ENCODE assay signal across 8 cellular contexts in genomic region chr10:35378547-35379210, GRCh38. TPM values are rescaled to one million over a fixed set of nuclear protein-coding genes. Genes with fewer than 3 reads are reported as not detected.
DNase-seq lines count a peak whose midpoint lies in the region; TF ChIP-seq lines count a peak whose summit lies in the region.

No MANE protein-coding gene starts in this region.

- 80 to 91% methylated on average over 8 to 9 of the region's 9 CpGs for WGBS in endodermal cell (ENCODE audit: insufficient coverage in 1 of 2, insufficient read length in 1 of 2), 2 experiments
- 69 to 79% (median 77%) methylated on average over 9 of the region's 9 CpGs for WGBS in stomach, 5 donors
- WGBS in ovary, 3 donors = 80 to 88% (median 82%) methylated on average over 9 of the region's 9 CpGs

- TF ChIP-seq EP300 in stomach (IDR thresholded peaks at IDR 0.05) (no peak), ovary (IDR thresholded peaks at IDR 0.05) (no peak)

- H3K9ac ChIP-seq in endodermal cell (ENCODE audit: extremely low read depth, low read length, poor library complexity, severe bottlenecking) = no peak overlapping the region

- DNase-seq in activated naive CD4-positive, alpha-beta T cell treated with anti-CD3 and anti-CD28 coated beads for 36 hours = peak; percentile 66
- DNase-seq in activated naive CD4-positive, alpha-beta T cell treated with anti-CD3 and anti-CD28 coated beads, Interleukin-2, amount 10 ng/mL, durations not matched to agents 7 days and 5 days = no peak
- DNase-seq in HT1080 (ENCODE audit: low read depth) (peak; percentile 90), endodermal cell (peak; percentile 49), stomach (no peak), retina (no peak), ovary (no peak), HT-29 (ENCODE audit: low spot score) (no peak)

- intact Hi-C loops in activated naive CD4-positive, alpha-beta T cell treated with anti-CD3 and anti-CD28 coated beads for 36 hours (cut with micrococcal nuclease) = loop anchor here (1.0 to 2.0 kb wide), 5 partner anchors 22 to 184 kb away; no protein-coding TSS in a partner anchor
- intact Hi-C loops in stomach (cut with DNase I; ENCODE audit: low total_unique reads) (no loop called here), ovary (cut with DNase I) (no loop called here)

- H3K4me1 Mint-ChIP-seq in activated naive CD4-positive, alpha-beta T cell treated with anti-CD3 and anti-CD28 coated beads for 36 hours (ENCODE audit: low read depth) = peaks cover 68% of the 10 kb centered on the region
- peaks cover 35% of the 10 kb centered on the region for H3K4me1 Mint-ChIP-seq in activated naive CD4-positive, alpha-beta T cell treated with anti-CD3 and anti-CD28 coated beads, Interleukin-2, amount 10 ng/mL, durations not matched to agents 7 days and 5 days
- H3K4me1 Mint-ChIP-seq in endodermal cell = peaks cover 37% of the 10 kb centered on the region

- H3K4me1 ChIP-seq in endodermal cell (ENCODE audit: control insufficient read depth, insufficient read depth, low read length) (peaks cover 10% of the 10 kb centered on the region), stomach (peaks cover 30 to 93% (median 45%) of the 10 kb centered on the region in 4 donors), ovary (ENCODE audit: insufficient read depth) (peaks cover 6% of the 10 kb centered on the region)

- H3K27ac ChIP-seq in endodermal cell (ENCODE audit: low read depth, low read length) (no peak overlapping the region), stomach (peak overlapping the region; percentile 34 to 81 (median 70)), ovary (no peak overlapping the region)

- H3K27ac Mint-ChIP-seq in activated naive CD4-positive, alpha-beta T cell treated with anti-CD3 and anti-CD28 coated beads for 36 hours = peak overlapping the region; percentile 84
- H3K27ac Mint-ChIP-seq in activated naive CD4-positive, alpha-beta T cell treated with anti-CD3 and anti-CD28 coated beads, Interleukin-2, amount 10 ng/mL, durations not matched to agents 7 days and 5 days = no peak overlapping the region
- peak overlapping the region; percentile 83 for H3K27ac Mint-ChIP-seq in endodermal cell

- TF ChIP-seq POLR2A in stomach (IDR thresholded peaks at IDR 0.05) (no peak), ovary (IDR thresholded peaks at IDR 0.05) (no peak)

- H3K36me3 ChIP-seq in endodermal cell (ENCODE audit: control insufficient read depth, insufficient read depth, low read length) (no peaks in the 10 kb centered on the region), stomach (no peaks in the 10 kb centered on the region), ovary (no peaks in the 10 kb centered on the region)

- peak overlapping the region; percentile 59 for H3K4me3 Mint-ChIP-seq in activated naive CD4-positive, alpha-beta T cell treated with anti-CD3 and anti-CD28 coated beads for 36 hours
- H3K4me3 Mint-ChIP-seq in activated naive CD4-positive, alpha-beta T cell treated with anti-CD3 and anti-CD28 coated beads, Interleukin-2, amount 10 ng/mL, durations not matched to agents 7 days and 5 days = no peak overlapping the region
- no peak overlapping the region for H3K4me3 Mint-ChIP-seq in endodermal cell

- no peaks in the 10 kb centered on the region for H3K9me3 Mint-ChIP-seq in activated naive CD4-positive, alpha-beta T cell treated with anti-CD3 and anti-CD28 coated beads for 36 hours
- no peaks in the 10 kb centered on the region for H3K9me3 Mint-ChIP-seq in activated naive CD4-positive, alpha-beta T cell treated with anti-CD3 and anti-CD28 coated beads, Interleukin-2, amount 10 ng/mL, durations not matched to agents 7 days and 5 days
- peaks cover 2% of the 10 kb centered on the region for H3K9me3 Mint-ChIP-seq in endodermal cell

- no peaks in the 10 kb centered on the region for H3K27me3 Mint-ChIP-seq in activated naive CD4-positive, alpha-beta T cell treated with anti-CD3 and anti-CD28 coated beads for 36 hours (ENCODE audit: low read depth)
- H3K27me3 Mint-ChIP-seq in activated naive CD4-positive, alpha-beta T cell treated with anti-CD3 and anti-CD28 coated beads, Interleukin-2, amount 10 ng/mL, durations not matched to agents 7 days and 5 days = no peaks in the 10 kb centered on the region
- H3K27me3 Mint-ChIP-seq in endodermal cell (ENCODE audit: insufficient read depth) = no peaks in the 10 kb centered on the region

- no peak for TF ChIP-seq CTCF in endodermal cell (conservative IDR thresholded peaks at IDR 0.05)
- TF ChIP-seq CTCF in stomach (IDR thresholded peaks at IDR 0.05) = no peak
- TF ChIP-seq CTCF in ovary (IDR thresholded peaks at IDR 0.05) = no peak

- H3K4me3 ChIP-seq in endodermal cell (ENCODE audit: low read length) = no peak overlapping the region
- no peak overlapping the region for H3K4me3 ChIP-seq in stomach
- no peak overlapping the region for H3K4me3 ChIP-seq in ovary

- H3K27me3 ChIP-seq in endodermal cell (ENCODE audit: control insufficient read depth, insufficient read depth, low read length, poor library complexity, severe bottlenecking) = no peaks in the 10 kb centered on the region
- no peaks in the 10 kb centered on the region for H3K27me3 ChIP-seq in stomach
- H3K27me3 ChIP-seq in ovary = no peaks in the 10 kb centered on the region

- H3K9me3 ChIP-seq in endodermal cell (ENCODE audit: control insufficient read depth, low read length) = no peaks in the 10 kb centered on the region
- H3K9me3 ChIP-seq in stomach = no peaks in the 10 kb centered on the region
- H3K9me3 ChIP-seq in ovary = no peaks in the 10 kb centered on the region

- CTCF ChIA-PET in activated naive CD4-positive, alpha-beta T cell treated with anti-CD3 and anti-CD28 coated beads for 36 hours (lab: Charles Lee) = interaction anchor here (0.9 to 1.2 kb wide), 3 partner anchors 9 to 63 kb away, joined by 3 read pairs; no protein-coding TSS in a partner anchor
- CTCF ChIA-PET in activated naive CD4-positive, alpha-beta T cell treated with anti-CD3 and anti-CD28 coated beads, Interleukin-2, amount 10 ng/mL, durations not matched to agents 7 days and 5 days (lab: Charles Lee) = interaction anchor here (1.0 kb wide), 2 partner anchors 30 to 259 kb away, joined by 3 read pairs; no protein-coding TSS in a partner anchor

- peaks cover 1% of the 10 kb centered on the region for H3K36me3 Mint-ChIP-seq in activated naive CD4-positive, alpha-beta T cell treated with anti-CD3 and anti-CD28 coated beads for 36 hours (ENCODE audit: low read depth)
- no peaks in the 10 kb centered on the region for H3K36me3 Mint-ChIP-seq in activated naive CD4-positive, alpha-beta T cell treated with anti-CD3 and anti-CD28 coated beads, Interleukin-2, amount 10 ng/mL, durations not matched to agents 7 days and 5 days
- no peaks in the 10 kb centered on the region for H3K36me3 Mint-ChIP-seq in endodermal cell (ENCODE audit: low read depth)

RNA-seq across cellular contexts. Expression of gene CCNY, which starts 42.4 kb away (rescaled TPM):
- 10 to 100 TPM; 31.2 to 32.1 TPM for total RNA-seq in activated naive CD4-positive, alpha-beta T cell treated with anti-CD3 and anti-CD28 coated beads for 36 hours
- 65.3 and 80.4 TPM in 2 replicates for total RNA-seq in HT1080 (2014; rRNA removed; shearing (Covaris generic))
- 58.2 and 63.9 TPM in 2 replicates for polyA plus RNA-seq in HT1080 (2015; cell fraction: cytosol; rRNA removed)
- 40.0 and 42.3 TPM in 2 replicates for polyA plus RNA-seq in HT1080 (2015; cell fraction: nucleus; rRNA removed)
- total RNA-seq in endodermal cell (10 to 100 TPM; 60.5 to 65.9 TPM), stomach (10 to 100 TPM in 4 of 5 donors, 1 to 10 TPM in 1; 5.8 to 99.6 (median 60.0) TPM), ovary (10 to 100 TPM; 28.3 to 81.3 (median 60.9) TPM)
- polyA plus RNA-seq in endodermal cell (2013, experiment 1 of 2) = 47.6 TPM
- 44.6 TPM for polyA plus RNA-seq in endodermal cell (2013, experiment 2 of 2)
- polyA plus RNA-seq in stomach (10 to 100 TPM; 20.2 to 29.4 (median 25.8) TPM), ovary (10 to 100 TPM; 29.5 to 87.0 TPM)
- total RNA-seq in HT-29 (2014; rRNA removed; shearing (Covaris generic)) = 28.4 and 33.1 TPM in 2 replicates

Comparison
In these comparisons a context has a peak if more than half of its experiments do, and no peak if none do; other contexts are left out.
1. DNase-seq: peak in activated naive CD4-positive, alpha-beta T cell treated with anti-CD3 and anti-CD28 coated beads for 36 hours (single experiment), HT1080 (single experiment) and endodermal cell (single experiment); none in activated naive CD4-positive, alpha-beta T cell treated with anti-CD3 and anti-CD28 coated beads, Interleukin-2, amount 10 ng/mL, durations not matched to agents 7 days and 5 days (single experiment), stomach (single experiment), retina (single experiment), ovary (0 of 5) and HT-29 (single experiment).
2. H3K27ac ChIP-seq: peak in stomach (5 of 5); none in endodermal cell (single experiment) and ovary (0 of 2).